ENCODE assay signal across 1 cellular context in genomic region chr6:157710604-157711003, GRCh38.
TF ChIP-seq lines count a peak whose summit lies in the region.

No MANE protein-coding gene starts in this region.

TF ChIP-seq in GM23338, 12 proteins besides CTCF, POLR2A, EP300 and RAD21 (continued from another document):
- TF ChIP-seq ZNF462 (CRISPR knock-in tag; IDR thresholded peaks at IDR 0.05) (no peak), JUNB (IDR thresholded peaks at IDR 0.05; ENCODE audit: unreplicated experiment) (no peak), CREB1 (CRISPR knock-in tag; IDR thresholded peaks at IDR 0.05; ENCODE audit: low read depth) (no peak), ZNF331 (CRISPR knock-in tag; IDR thresholded peaks at IDR 0.05; ENCODE audit: low read depth) (no peak), REST (IDR thresholded peaks at IDR 0.05; ENCODE audit: unreplicated experiment) (no peak), ETS1 (IDR thresholded peaks at IDR 0.05) (no peak), ZNF114 (CRISPR knock-in tag; IDR thresholded peaks at IDR 0.05) (no peak), EZH2 (IDR thresholded peaks at IDR 0.05; ENCODE audit: low read depth, unreplicated experiment) (no peak), EZH2phosphoT487 (IDR thresholded peaks at IDR 0.05; ENCODE audit: unreplicated experiment) (no peak), STAT1 (IDR thresholded peaks at IDR 0.05; ENCODE audit: unreplicated experiment) (no peak)
